In genomic region chr19:42421101-42421500, GRCh38 we compare ENCODE assay signal across 15 cellular contexts. TPM values are rescaled to one million over a fixed set of nuclear protein-coding genes. Genes with fewer than 3 reads are reported as not detected.
DNase-seq lines count a peak whose midpoint lies in the region; TF ChIP-seq lines count a peak whose summit lies in the region.
"Had no signal": no experiment of that assay in that cellular context is flagged by ENCODE, and none has a peak within 500 bp of the region (broad histone marks: within the 10 kb centered on the region; RNA-seq: fewer than 3 reads in every experiment).

No MANE protein-coding gene starts in this region.

- H3K4me1 ChIP-seq in BLaER1: peaks cover 47% of the 10 kb centered on the region
- peaks cover 45% of the 10 kb centered on the region for H3K4me1 ChIP-seq in mammary epithelial cell (ENCODE audit: insufficient read depth, low read length)
- H3K4me1 ChIP-seq in HAP-1: peaks cover 5% of the 10 kb centered on the region; the same call in 1 of the 2 replicates

- H3K27ac ChIP-seq in BLaER1 (peak overlapping the region; percentile 27; the same call in 1 of the 2 replicates), mammary epithelial cell (ENCODE audit: insufficient read depth, low read depth, low read length) (peak overlapping the region; percentile 63)

- CTCF ChIA-PET in Calu3 (lab: Charles Lee): no interaction called here
- CTCF ChIA-PET in mammary epithelial cell (lab: Charles Lee; ENCODE audit: low non-redundant PET): interaction anchor here (0.6 kb wide), 1 partner anchor 97 kb away, joined by 3 read pairs; no protein-coding TSS in a partner anchor

- H3K4me3 Mint-ChIP-seq in Calu3 (ENCODE audit: low read depth, unreplicated experiment): no peak overlapping the region
- no peak overlapping the region for H3K4me3 Mint-ChIP-seq in nephron progenitor cell

- dilution Hi-C loops in mammary epithelial cell (cut with HindIII; ENCODE audit: low sequenced_read_pairs): no loop called here

- no peak overlapping the region for H2AFZ ChIP-seq in mammary epithelial cell (ENCODE audit: low read depth, low read length)

- H3K27me3 Mint-ChIP-seq in Calu3 (ENCODE audit: unreplicated experiment): no peaks in the 10 kb centered on the region
- H3K27me3 Mint-ChIP-seq in nephron progenitor cell (ENCODE audit: low read depth, poor library complexity): peaks cover 23% of the 10 kb centered on the region

- no peaks in the 10 kb centered on the region for H3K9me3 Mint-ChIP-seq in Calu3 (ENCODE audit: low read depth, unreplicated experiment)
- H3K9me3 Mint-ChIP-seq in nephron progenitor cell: peaks cover 4% of the 10 kb centered on the region

- H3K4me3 ChIP-seq in BLaER1 (no peak overlapping the region), mammary epithelial cell (replicated peaks in 1 of 3; ENCODE audit: insufficient read depth in 1 of 3, low read depth in 2 of 3, low read length in 3 of 3) (no peak overlapping the region), HAP-1 (no peak overlapping the region)

- in situ Hi-C loops in mammary epithelial cell (cut with MboI; ENCODE audit: low sequenced_read_pairs in 2 of 2): loop anchor here in 1 of 2 donors (25.0 kb wide), 1 partner anchor 309 kb away; no protein-coding TSS in a partner anchor
- in situ Hi-C loops in HAP-1 (cut with MboI; ENCODE audit: low sequenced_read_pairs): no loop called here

- intact Hi-C loops in Calu3 (cut with micrococcal nuclease; ENCODE audit: unreplicated experiment): no loop called here
- intact Hi-C loops in mammary epithelial cell (cut with micrococcal nuclease): loop anchor here (5.0 kb wide), 1 partner anchor 179 kb away; the partner anchor contains the start of gene GSK3A

- H3K4me1 Mint-ChIP-seq in Calu3 (ENCODE audit: low read depth, unreplicated experiment) (peaks cover 36% of the 10 kb centered on the region), nephron progenitor cell (peaks cover 36% of the 10 kb centered on the region)

- no peaks in the 10 kb centered on the region for H3K79me2 ChIP-seq in mammary epithelial cell (ENCODE audit: insufficient read depth, low read length)

- peaks cover 26% of the 10 kb centered on the region for H3K36me3 Mint-ChIP-seq in Calu3 (ENCODE audit: insufficient read depth, unreplicated experiment)
- H3K36me3 Mint-ChIP-seq in nephron progenitor cell (ENCODE audit: low read depth): peaks cover 18% of the 10 kb centered on the region

- H3K4me2 ChIP-seq in BLaER1 (peak overlapping the region; percentile 88), mammary epithelial cell (ENCODE audit: insufficient read depth, low read depth, low read length) (no peak overlapping the region)

- no peak for TF ChIP-seq CTCF in Calu3 (IDR thresholded peaks at IDR 0.05; ENCODE audit: unreplicated experiment)
- no peak for TF ChIP-seq CTCF in mammary epithelial cell (conservative IDR thresholded peaks at IDR 0.05 in 1 of 2, IDR thresholded peaks at IDR 0.05 in 1 of 2; ENCODE audit: extremely low read depth in 1 of 2, insufficient read depth in 1 of 2, low read depth in 1 of 2, low read length in 2 of 2)
- no peak for TF ChIP-seq CTCF in nephron progenitor cell (IDR thresholded peaks at IDR 0.05)

- BruUV-seq in Calu3 (replicated peaks; lab: Mats Ljungman, UMichigan) (no TSS peak), mammary epithelial cell (replicated peaks; lab: Mats Ljungman, UMichigan) (no TSS peak)

- H3K27me3 ChIP-seq in BLaER1 (no peaks in the 10 kb centered on the region), mammary epithelial cell (ENCODE audit: insufficient read depth, low read length) (no peaks in the 10 kb centered on the region), HAP-1 (ENCODE audit: low read depth) (no peaks in the 10 kb centered on the region)

- H3K27ac Mint-ChIP-seq in Calu3 (ENCODE audit: unreplicated experiment) (peak overlapping the region; percentile 3), nephron progenitor cell (peak overlapping the region; percentile 80)

- H3K36me3 ChIP-seq in BLaER1 (peaks cover 23% of the 10 kb centered on the region), mammary epithelial cell (ENCODE audit: insufficient read depth, low read length) (no peaks in the 10 kb centered on the region), HAP-1 (replicated peaks) (no peaks in the 10 kb centered on the region)

- peak overlapping the region; percentile 60 for H3K9ac ChIP-seq in BLaER1
- H3K9ac ChIP-seq in mammary epithelial cell (ENCODE audit: insufficient read depth, low read length): peak overlapping the region; percentile 29

- WGBS in mammary epithelial cell (ENCODE audit: low coverage, missing lambda C conversion rate): 96% methylated on average over 3 of the region's 4 CpGs

- DNase-seq in Calu3 (no peak), mammary epithelial cell (no peak), nephron progenitor cell (no peak), NCI-H1694 (lab: John Stamatoyannopoulos, UW) (no peak), COLO668 (lab: John Stamatoyannopoulos, UW; ENCODE audit: unreplicated experiment) (no peak), amniotic stem cell (lab: John Stamatoyannopoulos, UW) (no peak), HAP-1 (ENCODE audit: low spot score in 2 of 2) (no peak)
- DNase-seq: activated CD8-positive, alpha-beta memory T cell treated with anti-CD3 and anti-CD28 coated beads for 24 hours; NCI-H1105 treated with DMSO at 0.1 percent for 48 hours; NCI-H510A treated with DMSO at 0.1 percent for 48 hours had no signal

- H3K9me3 ChIP-seq in BLaER1 (no peaks in the 10 kb centered on the region), mammary epithelial cell (replicated peaks; ENCODE audit: insufficient read depth, low read length) (no peaks in the 10 kb centered on the region), HAP-1 (no peaks in the 10 kb centered on the region)

- H4K20me1 ChIP-seq in BLaER1 (peaks cover 55% of the 10 kb centered on the region), mammary epithelial cell (ENCODE audit: insufficient read depth, low read length) (no peaks in the 10 kb centered on the region)

RNA-seq across cellular contexts. Expression of gene LIPE, which starts 6.1 kb away (rescaled TPM):
- total RNA-seq in Calu3 (2022) (17.1 and 22.0 TPM in 2 replicates), mammary epithelial cell (1 to 10 TPM; 1.7 to 7.1 TPM)
- polyA plus RNA-seq in mammary epithelial cell: 5.6 TPM
- polyA minus RNA-seq in mammary epithelial cell: 1.7 TPM

RNA-seq across cellular contexts. Expression of gene CXCL17, which starts 21.6 kb away (rescaled TPM):
- 3.8 and 4.0 TPM in 2 replicates for total RNA-seq in Calu3 (2022)
- total RNA-seq in mammary epithelial cell: under 1 TPM in 1 of 2 donors, not detected in 1; 0.17 TPM
- not detected for polyA plus RNA-seq in mammary epithelial cell
- not detected for polyA minus RNA-seq in mammary epithelial cell
- total RNA-seq: dermis microvascular lymphatic vessel endothelial cell; fibroblast of villous mesenchyme; myocyte; T-helper 2 cell treated with Interferon-gamma antibody and Interleukin-4, amounts not matched to agents 100 ng/mL and 5 ng/mL, for 36 hours had no signal

RNA-seq across cellular contexts. Expression of gene CNFN, which starts 31.0 kb away (rescaled TPM):
- total RNA-seq in Calu3 (2022) (1.6 TPM in 2 replicates), mammary epithelial cell (1 to 10 TPM in 1 of 2 donors, under 1 TPM in 1; 0.83 to 2.6 TPM)
- polyA plus RNA-seq in mammary epithelial cell: 4.2 TPM
- not detected for polyA minus RNA-seq in mammary epithelial cell
- total RNA-seq: fibroblast of villous mesenchyme, myocyte had no signal
